In genomic region chr16:18983565-18984424, GRCh38 we compare ENCODE assay signal across 1 cellular context.
A peak's percentile ranks its signal among the peaks of the same experiment; 100 is the strongest.
TF ChIP-seq lines count a peak whose summit lies in the region.

Gene TMC7 (plus strand): TSS chr16:18983934. CDS start chr16:18984064, 130 bp downstream.

TF ChIP-seq in K562, 482 proteins besides CTCF, POLR2A, EP300 and RAD21 (continued from another document and continues in another):
- TF ChIP-seq NR4A1 (CRISPR knock-in tag; IDR thresholded peaks at IDR 0.05) (no peak), NR4A1 (tag; IDR thresholded peaks at IDR 0.05) (0 out of 2 replicates have a peak, but pooled peaks have one; percentile 48), NBN (IDR thresholded peaks at IDR 0.05; ENCODE audit: low read depth) (0 out of 2 replicates have a peak, but pooled peaks have one; percentile 30), RB1 (IDR thresholded peaks at IDR 0.05; ENCODE audit: low read depth) (peak; percentile 92), RCOR1 (IDR thresholded peaks at IDR 0.05; ENCODE audit: borderline replicate concordance in 1 of 2, low read depth in 2 of 2, low read length in 2 of 2) (peak in 1 of 2 experiments; percentile 82; a peak in 2 of 4 replicates), SMARCC2 (IDR thresholded peaks at IDR 0.05; ENCODE audit: low read depth) (no peak), CBX3 (IDR thresholded peaks at IDR 0.05; ENCODE audit: borderline replicate concordance in 1 of 2, low read length in 2 of 2) (0 out of 3 replicates have a peak, but pooled peaks of 1 of the 2 experiments have one; percentile 46), KAT2B (IDR thresholded peaks at IDR 0.05; ENCODE audit: low read depth, low read length) (peak; percentile 89), HLTF (IDR thresholded peaks at IDR 0.05) (no peak), HMG20A (CRISPR knock-in tag; conservative IDR thresholded peaks at IDR 0.05) (no peak), GTF2A2 (tag; IDR thresholded peaks at IDR 0.05) (no peak), ZNF57 (CRISPR knock-in tag; IDR thresholded peaks at IDR 0.05) (no peak), CBX5 (IDR thresholded peaks at IDR 0.05; ENCODE audit: borderline replicate concordance, low read depth) (no peak), E2F8 (IDR thresholded peaks at IDR 0.05; ENCODE audit: low read depth, partially characterized antibody) (peak; percentile 25), ETV1 (tag; conservative IDR thresholded peaks at IDR 0.05; ENCODE audit: low read depth) (peak; percentile 81), HNRNPUL1 (IDR thresholded peaks at IDR 0.05; ENCODE audit: low read length) (no peak), MAZ (CRISPR knock-in tag; conservative IDR thresholded peaks at IDR 0.05 in 1 of 2, IDR thresholded peaks at IDR 0.05 in 1 of 2) (peak; percentile 55 to 88), TRIM28 (IDR thresholded peaks at IDR 0.05) (no peak), GATA2 (CRISPR knock-in tag; IDR thresholded peaks at IDR 0.05) (no peak), ATF7 (IDR thresholded peaks at IDR 0.05) (peak; percentile 91), BRD4 (IDR thresholded peaks at IDR 0.05) (no peak), HNRNPH1 (optimal IDR thresholded peaks at IDR 0.05; ENCODE audit: low read depth, low read length) (no peak), ZNF551 (CRISPR knock-in tag; IDR thresholded peaks at IDR 0.05) (no peak), MAX (CRISPR knock-in tag; IDR thresholded peaks at IDR 0.05) (0 out of 2 replicates have a peak, but pooled peaks have one; percentile 26), SIN3B (IDR thresholded peaks at IDR 0.05; ENCODE audit: low read depth) (peak; percentile 55; the same call in 1 of the 2 replicates), EGR1 (conservative IDR thresholded peaks at IDR 0.05) (no peak), NONO (IDR thresholded peaks at IDR 0.05; ENCODE audit: low read depth in 2 of 2, low read length in 1 of 2) (peak; percentile 30 to 67; a peak in 2 of 4 replicates), MTF1 (CRISPR knock-in tag; IDR thresholded peaks at IDR 0.05; ENCODE audit: borderline replicate concordance) (no peak), CBX1 (IDR thresholded peaks at IDR 0.05; ENCODE audit: low read depth) (peak; percentile 41; the same call in 1 of the 2 replicates), PHB (CRISPR knock-in tag; IDR thresholded peaks at IDR 0.05) (no peak), ZNF274 (IDR thresholded peaks at IDR 0.05; ENCODE audit: borderline replicate concordance, low read depth, low read length) (no peak), ZNF24 (IDR thresholded peaks at IDR 0.05) (no peak; the same call in 1 of the 2 replicates), POLR2G (IDR thresholded peaks at IDR 0.05; ENCODE audit: low read depth, low read length) (peak; percentile 87), MECOM (CRISPR knock-in tag; IDR thresholded peaks at IDR 0.05) (no peak), POLR2H (tag; IDR thresholded peaks at IDR 0.05; ENCODE audit: low read depth) (no peak), FOSL1 (tag; conservative IDR thresholded peaks at IDR 0.05) (0 out of 2 replicates have a peak, but pooled peaks have one; percentile 33), ZBTB2 (IDR thresholded peaks at IDR 0.05) (no peak), SMC3 (conservative IDR thresholded peaks at IDR 0.05; ENCODE audit: insufficient read depth, low read depth, low read length) (peak; percentile 84), DMBX1 (CRISPR knock-in tag; IDR thresholded peaks at IDR 0.05; ENCODE audit: borderline replicate concordance) (no peak), HCFC1 (IDR thresholded peaks at IDR 0.05; ENCODE audit: low read depth, low read length) (peak; percentile 49; the same call in 1 of the 2 replicates), ZBTB8A (IDR thresholded peaks at IDR 0.05; ENCODE audit: partially characterized antibody) (no peak), SIX5 (IDR thresholded peaks at IDR 0.05; ENCODE audit: borderline replicate concordance in 1 of 2, insufficient read depth in 1 of 2, low read depth in 1 of 2, low read length in 2 of 2) (no peak), STAG1 (CRISPR knock-in tag; IDR thresholded peaks at IDR 0.05; ENCODE audit: borderline replicate concordance) (peak; percentile 67; the same call in 1 of the 2 replicates), HINFP (tag; conservative IDR thresholded peaks at IDR 0.05; ENCODE audit: low read depth) (no peak), FIP1L1 (IDR thresholded peaks at IDR 0.05; ENCODE audit: low read depth, low read length, poor library complexity, severe bottlenecking) (peak; percentile 45), DNMT1 (IDR thresholded peaks at IDR 0.05) (no peak), ZNF408 (CRISPR knock-in tag; IDR thresholded peaks at IDR 0.05; ENCODE audit: low read depth) (no peak), ZNF197 (CRISPR knock-in tag; IDR thresholded peaks at IDR 0.05; ENCODE audit: low read depth) (no peak), BCOR (IDR thresholded peaks at IDR 0.05) (peak; percentile 54; the same call in 1 of the 2 replicates)
- TF ChIP-seq, protein P1, sequence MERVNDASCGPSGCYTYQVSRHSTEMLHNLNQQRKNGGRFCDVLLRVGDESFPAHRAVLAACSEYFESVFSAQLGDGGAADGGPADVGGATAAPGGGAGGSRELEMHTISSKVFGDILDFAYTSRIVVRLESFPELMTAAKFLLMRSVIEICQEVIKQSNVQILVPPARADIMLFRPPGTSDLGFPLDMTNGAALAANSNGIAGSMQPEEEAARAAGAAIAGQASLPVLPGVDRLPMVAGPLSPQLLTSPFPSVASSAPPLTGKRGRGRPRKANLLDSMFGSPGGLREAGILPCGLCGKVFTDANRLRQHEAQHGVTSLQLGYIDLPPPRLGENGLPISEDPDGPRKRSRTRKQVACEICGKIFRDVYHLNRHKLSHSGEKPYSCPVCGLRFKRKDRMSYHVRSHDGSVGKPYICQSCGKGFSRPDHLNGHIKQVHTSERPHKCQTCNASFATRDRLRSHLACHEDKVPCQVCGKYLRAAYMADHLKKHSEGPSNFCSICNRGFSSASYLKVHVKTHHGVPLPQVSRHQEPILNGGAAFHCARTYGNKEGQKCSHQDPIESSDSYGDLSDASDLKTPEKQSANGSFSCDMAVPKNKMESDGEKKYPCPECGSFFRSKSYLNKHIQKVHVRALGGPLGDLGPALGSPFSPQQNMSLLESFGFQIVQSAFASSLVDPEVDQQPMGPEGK (CRISPR knock-in tag; IDR thresholded peaks at IDR 0.05; ENCODE audit: borderline replicate concordance) = no peak
- TF ChIP-seq, protein P2, sequence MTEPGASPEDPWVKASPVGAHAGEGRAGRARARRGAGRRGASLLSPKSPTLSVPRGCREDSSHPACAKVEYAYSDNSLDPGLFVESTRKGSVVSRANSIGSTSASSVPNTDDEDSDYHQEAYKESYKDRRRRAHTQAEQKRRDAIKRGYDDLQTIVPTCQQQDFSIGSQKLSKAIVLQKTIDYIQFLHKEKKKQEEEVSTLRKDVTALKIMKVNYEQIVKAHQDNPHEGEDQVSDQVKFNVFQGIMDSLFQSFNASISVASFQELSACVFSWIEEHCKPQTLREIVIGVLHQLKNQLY (CRISPR knock-in tag; conservative IDR thresholded peaks at IDR 0.05) = no peak
- TF ChIP-seq, protein P3, sequence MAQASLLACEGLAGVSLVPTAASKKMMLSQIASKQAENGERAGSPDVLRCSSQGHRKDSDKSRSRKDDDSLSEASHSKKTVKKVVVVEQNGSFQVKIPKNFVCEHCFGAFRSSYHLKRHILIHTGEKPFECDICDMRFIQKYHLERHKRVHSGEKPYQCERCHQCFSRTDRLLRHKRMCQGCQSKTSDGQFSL (CRISPR knock-in tag; IDR thresholded peaks at IDR 0.05) = no peak
- TF ChIP-seq, protein P3 (tag; IDR thresholded peaks at IDR 0.05) = no peak
- TF ChIP-seq, protein P4, sequence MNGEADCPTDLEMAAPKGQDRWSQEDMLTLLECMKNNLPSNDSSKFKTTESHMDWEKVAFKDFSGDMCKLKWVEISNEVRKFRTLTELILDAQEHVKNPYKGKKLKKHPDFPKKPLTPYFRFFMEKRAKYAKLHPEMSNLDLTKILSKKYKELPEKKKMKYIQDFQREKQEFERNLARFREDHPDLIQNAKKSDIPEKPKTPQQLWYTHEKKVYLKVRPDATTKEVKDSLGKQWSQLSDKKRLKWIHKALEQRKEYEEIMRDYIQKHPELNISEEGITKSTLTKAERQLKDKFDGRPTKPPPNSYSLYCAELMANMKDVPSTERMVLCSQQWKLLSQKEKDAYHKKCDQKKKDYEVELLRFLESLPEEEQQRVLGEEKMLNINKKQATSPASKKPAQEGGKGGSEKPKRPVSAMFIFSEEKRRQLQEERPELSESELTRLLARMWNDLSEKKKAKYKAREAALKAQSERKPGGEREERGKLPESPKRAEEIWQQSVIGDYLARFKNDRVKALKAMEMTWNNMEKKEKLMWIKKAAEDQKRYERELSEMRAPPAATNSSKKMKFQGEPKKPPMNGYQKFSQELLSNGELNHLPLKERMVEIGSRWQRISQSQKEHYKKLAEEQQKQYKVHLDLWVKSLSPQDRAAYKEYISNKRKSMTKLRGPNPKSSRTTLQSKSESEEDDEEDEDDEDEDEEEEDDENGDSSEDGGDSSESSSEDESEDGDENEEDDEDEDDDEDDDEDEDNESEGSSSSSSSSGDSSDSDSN (IDR thresholded peaks at IDR 0.05; ENCODE audit: borderline replicate concordance in 1 of 2, low read depth in 2 of 2, low read length in 2 of 2) = peak; percentile 76 to 96; a peak in 3 of 4 replicates
- TF ChIP-seq, protein P5, sequence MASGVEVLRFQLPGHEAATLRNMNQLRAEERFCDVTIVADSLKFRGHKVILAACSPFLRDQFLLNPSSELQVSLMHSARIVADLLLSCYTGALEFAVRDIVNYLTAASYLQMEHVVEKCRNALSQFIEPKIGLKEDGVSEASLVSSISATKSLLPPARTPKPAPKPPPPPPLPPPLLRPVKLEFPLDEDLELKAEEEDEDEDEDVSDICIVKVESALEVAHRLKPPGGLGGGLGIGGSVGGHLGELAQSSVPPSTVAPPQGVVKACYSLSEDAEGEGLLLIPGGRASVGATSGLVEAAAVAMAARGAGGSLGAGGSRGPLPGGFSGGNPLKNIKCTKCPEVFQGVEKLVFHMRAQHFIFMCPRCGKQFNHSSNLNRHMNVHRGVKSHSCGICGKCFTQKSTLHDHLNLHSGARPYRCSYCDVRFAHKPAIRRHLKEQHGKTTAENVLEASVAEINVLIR (CRISPR knock-in tag; IDR thresholded peaks at IDR 0.05) = peak; percentile 44; the same call in 1 of the 2 replicates
